ENCODE assay signal across 18 cellular contexts in the genomic region with DNA sequence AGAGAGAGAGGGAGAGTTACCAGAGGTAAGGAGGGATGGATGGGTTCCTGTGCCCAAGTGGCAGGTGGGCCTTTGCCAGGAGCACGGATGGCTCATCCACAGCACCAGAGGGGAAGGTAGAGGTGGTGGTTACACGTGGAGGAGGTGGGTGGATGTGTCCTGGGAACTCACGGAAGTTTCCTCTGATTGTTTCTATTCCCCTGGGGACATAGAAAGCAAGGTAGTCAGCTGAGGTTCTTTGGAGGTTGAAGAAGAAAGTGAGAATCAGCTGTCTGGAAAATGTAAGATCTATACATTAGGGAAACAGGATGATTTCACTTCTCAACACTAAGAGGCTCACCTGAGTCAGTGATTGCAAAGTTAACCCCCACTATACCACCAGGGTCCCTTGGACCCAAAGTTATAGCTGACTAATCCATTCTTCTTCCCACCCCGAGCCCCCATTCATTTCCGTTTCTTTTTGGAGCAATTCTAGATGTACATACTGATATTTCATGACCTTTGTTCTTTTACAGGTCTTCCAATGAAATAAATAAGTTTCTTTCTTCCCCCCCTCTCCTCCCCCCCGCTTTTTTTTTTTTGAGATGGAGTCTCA. TPM values are rescaled to one million over a fixed set of nuclear protein-coding genes. Genes with fewer than 3 reads are reported as not detected.
A peak's percentile ranks its signal among the peaks of the same experiment; 100 is the strongest.
DNase-seq lines count a peak whose midpoint lies in the region; ATAC-seq and TF ChIP-seq lines count a peak whose summit lies in the region.
"Had no signal": no experiment of that assay in that cellular context is flagged by ENCODE, and none has a peak within 500 bp of the region (broad histone marks: within the 10 kb centered on the region; RNA-seq: fewer than 3 reads in every experiment).

No MANE protein-coding gene starts in this region.

- H3K4me3 ChIP-seq in NT2/D1 (ENCODE audit: insufficient read length, low read depth) = no peak overlapping the region
- no peak overlapping the region for H3K4me3 ChIP-seq in mesendoderm (ENCODE audit: low read length)
- H3K4me3 ChIP-seq in body of pancreas = no peak overlapping the region
- H3K4me3 ChIP-seq: K562, Peyer's patch had no signal

- no CpG with 5 or more reads among the region's 6 CpGs for WGBS in mesendoderm (ENCODE audit: extremely low coverage, insufficient coverage, low lambda C conversion rate)
- WGBS in body of pancreas, 2 donors = 32 to 35% methylated on average over 6 of the region's 6 CpGs

- no peak overlapping the region for H3K4me2 ChIP-seq in mesendoderm (ENCODE audit: low read length)

- no peaks in the 10 kb centered on the region for H3K79me1 ChIP-seq in mesendoderm (ENCODE audit: low read length)

- no peak for TF ChIP-seq POLR2A in body of pancreas (IDR thresholded peaks at IDR 0.05)

- peaks cover 43% of the 10 kb centered on the region for H3K4me1 Mint-ChIP-seq in T-helper 2 cell treated with Interferon-gamma antibody and Interleukin-4, amounts not matched to agents 5 μg/mL and 100 μg/mL, for 36 hours (ENCODE audit: low read depth)
- peaks cover 78% of the 10 kb centered on the region for H3K4me1 Mint-ChIP-seq in stimulated activated memory B cell treated with anti-CD40 and anti-IgM and Interleukin-4, amounts not matched to agents 10 μg/mL and 1 μg/mL and 100 μg/mL, for 72 hours

- no peak for TF ChIP-seq CTCF in body of pancreas (IDR thresholded peaks at IDR 0.05)

- DNase-seq in T-helper 2 cell treated with Interferon-gamma antibody and Interleukin-4, amounts not matched to agents 5 μg/mL and 100 μg/mL, for 36 hours (ENCODE audit: low spot score) = no peak
- DNase-seq in T-helper 2 cell (no peak), NT2/D1 (ENCODE audit: low read depth, low spot score) (no peak), mesendoderm (no peak), body of pancreas (no peak), islet precursor cell (no peak)
- DNase-seq: 8988T; activated CD4-positive, CD25-positive, alpha-beta regulatory T cell; activated CD8-positive, alpha-beta T cell treated with anti-CD3 and anti-CD28 coated beads for 36 hours; activated naive CD4-positive, alpha-beta T cell treated with anti-CD3 and anti-CD28 coated beads, Interleukin-2, amount 50 U/mL, for 16 hours; BE2C; effector memory CD4-positive, alpha-beta T cell; Peyer's patch; stimulated activated CD4-positive, alpha-beta T cell treated with anti-CD3 and anti-CD28 coated beads, Interleukin-4, amount 100 ng/mL, for 24 hours had no signal

- no peak overlapping the region for H2AK5ac ChIP-seq in mesendoderm (ENCODE audit: low read length)

- no peaks in the 10 kb centered on the region for H3K79me2 ChIP-seq in mesendoderm (ENCODE audit: control insufficient read depth, insufficient read depth, low read length)

- H4K8ac ChIP-seq in mesendoderm (ENCODE audit: low read depth, low read length) = no peak overlapping the region

- no peak overlapping the region for H2BK5ac ChIP-seq in mesendoderm (ENCODE audit: low read length)

- H3K56ac ChIP-seq in mesendoderm (ENCODE audit: low read length) = peak overlapping the region; percentile 73

- H2BK120ac ChIP-seq in mesendoderm (ENCODE audit: low read depth, low read length) = no peak overlapping the region

- no peak overlapping the region for H3K4ac ChIP-seq in mesendoderm (ENCODE audit: low read depth, low read length)

- H3K27me3 Mint-ChIP-seq in T-helper 2 cell treated with Interferon-gamma antibody and Interleukin-4, amounts not matched to agents 5 μg/mL and 100 μg/mL, for 36 hours (ENCODE audit: low read depth) = no peaks in the 10 kb centered on the region
- no peaks in the 10 kb centered on the region for H3K27me3 Mint-ChIP-seq in stimulated activated memory B cell treated with anti-CD40 and anti-IgM and Interleukin-4, amounts not matched to agents 10 μg/mL and 1 μg/mL and 100 μg/mL, for 72 hours
- H3K27me3 Mint-ChIP-seq: activated CD8-positive, alpha-beta T cell treated with anti-CD3 and anti-CD28 coated beads for 36 hours had no signal

- H3K36me3 ChIP-seq in NT2/D1 (ENCODE audit: insufficient read depth, insufficient read length, low read length) = no peaks in the 10 kb centered on the region
- no peaks in the 10 kb centered on the region for H3K36me3 ChIP-seq in mesendoderm (ENCODE audit: control insufficient read depth, insufficient read depth, low read length)
- no peaks in the 10 kb centered on the region for H3K36me3 ChIP-seq in body of pancreas (replicated peaks in 1 of 2; ENCODE audit: insufficient read depth in 1 of 2, low read depth in 2 of 2)
- H3K36me3 ChIP-seq: BE2C, Peyer's patch had no signal

- H3K4me1 ChIP-seq in NT2/D1 (ENCODE audit: insufficient read depth, insufficient read length) = peaks cover 9% of the 10 kb centered on the region
- H3K4me1 ChIP-seq in mesendoderm (ENCODE audit: control insufficient read depth, low read depth, low read length) = peaks cover 3% of the 10 kb centered on the region
- H3K4me1 ChIP-seq in body of pancreas = peaks cover 63% of the 10 kb centered on the region

- no peak overlapping the region for H4K5ac ChIP-seq in mesendoderm (ENCODE audit: low read length)

- H3K9me3 ChIP-seq in NT2/D1 (ENCODE audit: insufficient read depth, low read length) = no peaks in the 10 kb centered on the region
- no peaks in the 10 kb centered on the region for H3K9me3 ChIP-seq in body of pancreas
- H3K9me3 ChIP-seq: BE2C, Peyer's patch had no signal

- H3K27ac Mint-ChIP-seq in T-helper 2 cell treated with Interferon-gamma antibody and Interleukin-4, amounts not matched to agents 5 μg/mL and 100 μg/mL, for 36 hours = peak overlapping the region; percentile 13
- H3K27ac Mint-ChIP-seq in stimulated activated memory B cell treated with anti-CD40 and anti-IgM and Interleukin-4, amounts not matched to agents 10 μg/mL and 1 μg/mL and 100 μg/mL, for 72 hours = peak overlapping the region; percentile 85
- H3K27ac Mint-ChIP-seq: activated CD8-positive, alpha-beta T cell treated with anti-CD3 and anti-CD28 coated beads for 36 hours had no signal

- H3K18ac ChIP-seq in mesendoderm (ENCODE audit: low read length) = no peak overlapping the region

- no peak overlapping the region for H3K4me3 Mint-ChIP-seq in T-helper 2 cell treated with Interferon-gamma antibody and Interleukin-4, amounts not matched to agents 5 μg/mL and 100 μg/mL, for 36 hours
- no peak overlapping the region for H3K4me3 Mint-ChIP-seq in stimulated activated memory B cell treated with anti-CD40 and anti-IgM and Interleukin-4, amounts not matched to agents 10 μg/mL and 1 μg/mL and 100 μg/mL, for 72 hours
- H3K4me3 Mint-ChIP-seq: activated CD8-positive, alpha-beta T cell treated with anti-CD3 and anti-CD28 coated beads for 36 hours had no signal

- H3K36me3 Mint-ChIP-seq in T-helper 2 cell treated with Interferon-gamma antibody and Interleukin-4, amounts not matched to agents 5 μg/mL and 100 μg/mL, for 36 hours (ENCODE audit: low read depth) = no peaks in the 10 kb centered on the region
- H3K36me3 Mint-ChIP-seq in stimulated activated memory B cell treated with anti-CD40 and anti-IgM and Interleukin-4, amounts not matched to agents 10 μg/mL and 1 μg/mL and 100 μg/mL, for 72 hours = peaks cover 4% of the 10 kb centered on the region

- H3K9ac ChIP-seq in NT2/D1 (ENCODE audit: insufficient read length, low read depth) (peak overlapping the region; percentile 12), mesendoderm (ENCODE audit: low read length) (no peak overlapping the region)

- H3K23ac ChIP-seq in mesendoderm (ENCODE audit: low read length) = no peak overlapping the region

- H2BK15ac ChIP-seq in mesendoderm (replicated peaks; ENCODE audit: low read depth) = no peak overlapping the region

- no peaks in the 10 kb centered on the region for H3K9me3 Mint-ChIP-seq in T-helper 2 cell treated with Interferon-gamma antibody and Interleukin-4, amounts not matched to agents 5 μg/mL and 100 μg/mL, for 36 hours
- no peaks in the 10 kb centered on the region for H3K9me3 Mint-ChIP-seq in stimulated activated memory B cell treated with anti-CD40 and anti-IgM and Interleukin-4, amounts not matched to agents 10 μg/mL and 1 μg/mL and 100 μg/mL, for 72 hours
- H3K9me3 Mint-ChIP-seq: activated CD8-positive, alpha-beta T cell treated with anti-CD3 and anti-CD28 coated beads for 36 hours; neural crest cell had no signal

- no peak for ATAC-seq in stimulated activated memory B cell treated with anti-CD40 and anti-IgM and Interleukin-4, amounts not matched to agents 10 μg/mL and 1 μg/mL and 100 μg/mL, for 72 hours
- no peak for ATAC-seq in body of pancreas
- ATAC-seq in GM21825 (IDR thresholded peaks at IDR 0.05; ENCODE audit: unreplicated experiment) = no peak
- ATAC-seq: activated CD8-positive, alpha-beta T cell treated with anti-CD3 and anti-CD28 coated beads for 36 hours; K562 had no signal

- intact Hi-C loops in body of pancreas (cut with DNase I) = no loop called here

- no peak overlapping the region for H3K27ac ChIP-seq in mesendoderm (ENCODE audit: low read depth, low read length)
- peak overlapping the region in 1 of 4 donors; percentile 79 for H3K27ac ChIP-seq in body of pancreas

- H3K27me3 ChIP-seq in NT2/D1 (ENCODE audit: insufficient read depth, insufficient read length) (no peaks in the 10 kb centered on the region), mesendoderm (ENCODE audit: insufficient read depth, low read length, poor library complexity) (no peaks in the 10 kb centered on the region), body of pancreas (no peaks in the 10 kb centered on the region)
- H3K27me3 ChIP-seq: BE2C, Peyer's patch had no signal

RNA-seq across cellular contexts. Expression of a gene that starts 27.5 kb away (rescaled TPM):
- polyA plus RNA-seq in mesendoderm (2013, experiment 1 of 2) = 12.7 TPM
- 11.4 TPM for polyA plus RNA-seq in mesendoderm (2013, experiment 2 of 2)
- 1 to 10 TPM; 2.1 to 4.6 TPM for total RNA-seq in body of pancreas
